ENCODE assay signal across 8 cellular contexts in the genomic region with DNA sequence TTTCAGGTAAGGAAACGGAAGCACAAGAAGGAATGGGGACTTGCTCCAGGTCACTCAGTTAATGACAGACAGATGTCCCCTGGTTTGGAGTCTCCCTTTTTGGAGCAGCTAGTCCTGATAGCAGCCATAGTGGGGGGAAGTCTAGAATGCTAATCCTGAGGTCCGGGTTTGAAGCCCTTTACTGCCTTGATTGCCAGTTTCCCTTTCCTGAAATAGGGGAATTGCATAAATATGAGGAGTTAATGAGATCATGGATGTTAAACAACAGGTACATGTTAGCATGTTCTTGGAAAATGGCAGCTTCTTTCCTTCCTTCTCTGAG. TPM values are rescaled to one million over a fixed set of nuclear protein-coding genes. Genes with fewer than 3 reads are reported as not detected.
DNase-seq lines count a peak whose midpoint lies in the region; ATAC-seq and TF ChIP-seq lines count a peak whose summit lies in the region.

No MANE protein-coding gene starts in this region.

- peak overlapping the region; percentile 91 for H3K27ac ChIP-seq in Panc1 (ENCODE audit: low read length)
- peak overlapping the region; percentile 84 to 95 for H3K27ac ChIP-seq in esophagus (ENCODE audit: low read depth in 2 of 2, low read length in 1 of 2)
- H3K27ac ChIP-seq in parathyroid adenoma: peak overlapping the region; percentile 83

- POLR2A ChIA-PET in Panc1 (lab: Charles Lee): interaction anchor here (0.6 to 0.7 kb wide), 3 partner anchors 10 to 800 kb away, joined by 3 to 4 read pairs (median 3); no protein-coding TSS in a partner anchor

- H3K4me3 ChIP-seq in Panc1 (ENCODE audit: low read depth in 2 of 2, low read length in 2 of 2): peak overlapping the region; percentile 84 to 98
- H3K4me3 ChIP-seq in esophagus (ENCODE audit: low read depth in 1 of 2, low read length in 2 of 2): peak overlapping the region; percentile 89 to 91
- peak overlapping the region; percentile 92 for H3K4me3 ChIP-seq in parathyroid adenoma (ENCODE audit: low read depth, low read length)

- H3K9me3 ChIP-seq in Panc1 (ENCODE audit: control insufficient read depth, insufficient read depth, low read depth, low read length) (no peaks in the 10 kb centered on the region), esophagus (ENCODE audit: control insufficient read depth in 2 of 2, insufficient read depth in 1 of 2, low read depth in 1 of 2, low read length in 1 of 2) (no peaks in the 10 kb centered on the region), parathyroid adenoma (ENCODE audit: control insufficient read depth, low read length) (no peaks in the 10 kb centered on the region)

- in situ Hi-C loops in Panc1 (cut with HindIII; ENCODE audit: low pct_unique_long_range_greater_than_20kb, low sequenced_read_pairs): no loop called here

- no peaks in the 10 kb centered on the region for H3K27me3 ChIP-seq in Panc1 (ENCODE audit: control insufficient read depth, insufficient read depth, low read length)
- no peaks in the 10 kb centered on the region for H3K27me3 ChIP-seq in esophagus (ENCODE audit: control insufficient read depth in 1 of 2, insufficient read depth in 2 of 2, low read length in 2 of 2)
- H3K27me3 ChIP-seq in parathyroid adenoma (ENCODE audit: control insufficient read depth, insufficient read depth, low read length): no peaks in the 10 kb centered on the region

- H3K4me2 ChIP-seq in parathyroid adenoma (ENCODE audit: low read length): peak overlapping the region; percentile 98

- no peak; the same call in 1 of the 2 replicates for ATAC-seq in Panc1
- ATAC-seq in HG02981 (IDR thresholded peaks at IDR 0.05; ENCODE audit: unreplicated experiment): no peak

- intact Hi-C loops in Panc1 (cut with micrococcal nuclease; ENCODE audit: unreplicated experiment): no loop called here

- 18 to 20% methylated on average over 2 of the region's 2 CpGs for WGBS in esophagus, 2 donors

- TF ChIP-seq CTCF in Panc1 (IDR thresholded peaks at IDR 0.05) (no peak), parathyroid adenoma (IDR thresholded peaks at IDR 0.05) (no peak)

- H3K4me1 ChIP-seq in Panc1 (ENCODE audit: control insufficient read depth, insufficient read depth, low read length): peaks cover 8% of the 10 kb centered on the region; the same call in 1 of the 2 replicates
- no peaks in the 10 kb centered on the region for H3K4me1 ChIP-seq in esophagus (ENCODE audit: control insufficient read depth in 2 of 2, insufficient read depth in 2 of 2, low read length in 1 of 2)
- H3K4me1 ChIP-seq in parathyroid adenoma: peaks cover 3% of the 10 kb centered on the region

- DNase-seq in DMS53 treated with DMSO at 0.1 percent for 48 hours (lab: John Stamatoyannopoulos, UW; ENCODE audit: unreplicated experiment) (peak; percentile 43), Panc1 (ENCODE audit: low read depth, low spot score) (no peak), NCI-H524 (lab: John Stamatoyannopoulos, UW) (no peak), NCI-H446 (lab: John Stamatoyannopoulos, UW) (no peak)
- DNase-seq in activated CD8-positive, alpha-beta memory T cell treated with anti-CD3 and anti-CD28 coated beads, Interleukin-2, amount 50 U/mL, for 4 hours: no peak

- no peaks in the 10 kb centered on the region for H3K36me3 ChIP-seq in Panc1 (ENCODE audit: control insufficient read depth, insufficient read depth, low read length)
- peaks cover 0 to 5% of the 10 kb centered on the region in 2 donors for H3K36me3 ChIP-seq in esophagus (ENCODE audit: control insufficient read depth in 2 of 2, insufficient read depth in 2 of 2, low read length in 1 of 2)
- H3K36me3 ChIP-seq in parathyroid adenoma (ENCODE audit: control insufficient read depth, insufficient read depth, low read length): no peaks in the 10 kb centered on the region

- H3K79me2 ChIP-seq in parathyroid adenoma: no peaks in the 10 kb centered on the region

- H2AFZ ChIP-seq in parathyroid adenoma: peak overlapping the region; percentile 84

- no peak overlapping the region for H3K9ac ChIP-seq in parathyroid adenoma

- CTCF ChIA-PET in Panc1 (lab: Charles Lee): interaction anchor here (0.7 kb wide), 1 partner anchor 17 kb away, joined by 3 read pairs; no protein-coding TSS in a partner anchor

- no TSS peak for BruUV-seq in Panc1 (replicated peaks; lab: Mats Ljungman, UMichigan)

RNA-seq across cellular contexts. Expression of a gene that starts 0.3 kb away (rescaled TPM):
- total RNA-seq in Panc1 (2021; ENCODE audit: unreplicated experiment): 37.4 TPM
- polyA plus RNA-seq in Panc1 (2012; ENCODE audit: insufficient read length): 19.1 TPM
- polyA plus RNA-seq in esophagus: 1 to 10 TPM; 3.1 to 5.0 TPM

RNA-seq across cellular contexts. Expression of a gene that starts 46.5 kb away (rescaled TPM):
- 76.4 TPM for total RNA-seq in Panc1 (2021; ENCODE audit: unreplicated experiment)
- 90.5 TPM for polyA plus RNA-seq in Panc1 (2012; ENCODE audit: insufficient read length)
- polyA plus RNA-seq in esophagus: 10 to 100 TPM; 25.5 to 35.1 TPM
